ENCODE assay signal across 19 cellular contexts in the genomic region with DNA sequence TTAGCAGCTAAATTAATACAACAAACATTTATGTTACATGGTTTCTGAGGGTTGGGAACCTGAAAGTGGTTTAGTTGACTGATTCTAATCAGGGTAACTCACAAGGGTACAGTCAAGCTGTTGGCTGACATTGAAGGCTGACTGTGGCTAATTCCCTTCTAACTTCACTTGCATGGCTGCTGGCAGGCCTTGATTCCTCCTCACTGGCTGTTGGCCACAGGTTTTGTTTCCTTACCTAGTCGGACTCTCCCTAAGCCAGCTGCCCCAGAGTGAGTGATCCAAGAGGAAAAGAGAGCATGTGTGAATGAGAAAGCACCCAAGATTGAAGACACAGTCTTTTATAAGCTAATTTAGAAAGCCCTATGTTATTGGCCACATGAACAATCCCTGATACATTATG.
DNase-seq lines count a peak whose midpoint lies in the region; ATAC-seq, FAIRE-seq and TF ChIP-seq lines count a peak whose summit lies in the region.
"Had no signal": no experiment of that assay in that cellular context is flagged by ENCODE, and none has a peak within 500 bp of the region (broad histone marks: within the 10 kb centered on the region; RNA-seq: fewer than 3 reads in every experiment).

No MANE protein-coding gene starts in this region.

- no peak overlapping the region for H2AK5ac ChIP-seq in neuronal stem cell (ENCODE audit: low read depth, low read length)

- H4K8ac ChIP-seq in neuronal stem cell (ENCODE audit: low read depth, low read length): no peak overlapping the region

- H3K4me3 ChIP-seq in neuronal stem cell (ENCODE audit: low read length in 2 of 2): no peak overlapping the region
- H3K4me3 ChIP-seq: BLaER1, GM23248, HAP-1 had no signal

- H3K9me3 ChIP-seq in neuronal stem cell (replicated peaks in 1 of 2; ENCODE audit: control insufficient read depth in 2 of 2, insufficient read depth in 1 of 2, low read depth in 1 of 2, low read length in 2 of 2): no peaks in the 10 kb centered on the region
- H3K9me3 ChIP-seq: BLaER1, HAP-1 had no signal

- no peak overlapping the region for H2BK12ac ChIP-seq in neuronal stem cell (ENCODE audit: low read length)

- ATAC-seq in WTC11 (peak; percentile 55), HG03025 (IDR thresholded peaks at IDR 0.05; ENCODE audit: low FRiP score, unreplicated experiment) (no peak)

- TF ChIP-seq CTCF in D721Med (IDR thresholded peaks at IDR 0.05; ENCODE audit: insufficient read depth, missing control alignments) (no peak), WTC11 (IDR thresholded peaks at IDR 0.05) (no peak)

- no peak overlapping the region for H2BK120ac ChIP-seq in neuronal stem cell (ENCODE audit: low read depth, low read length)

- H3K27me3 Mint-ChIP-seq in WTC11 (ENCODE audit: low read depth): no peaks in the 10 kb centered on the region
- H3K27me3 Mint-ChIP-seq: CD4-positive, alpha-beta memory T cell had no signal

- H3K27ac Mint-ChIP-seq in WTC11: peak overlapping the region; percentile 81
- H3K27ac Mint-ChIP-seq: CD14-positive monocyte; CD4-positive, alpha-beta memory T cell had no signal

- H3K14ac ChIP-seq in neuronal stem cell (ENCODE audit: low read length): no peak overlapping the region

- H2BK5ac ChIP-seq in neuronal stem cell (ENCODE audit: low read length): no peak overlapping the region

- peaks cover 37% of the 10 kb centered on the region for H3K4me1 Mint-ChIP-seq in WTC11
- H3K4me1 Mint-ChIP-seq: CD14-positive monocyte; CD4-positive, alpha-beta memory T cell had no signal

- no peak overlapping the region for H3K4me3 Mint-ChIP-seq in WTC11
- H3K4me3 Mint-ChIP-seq: CD14-positive monocyte; CD4-positive, alpha-beta memory T cell had no signal

- no peaks in the 10 kb centered on the region for H3K36me3 ChIP-seq in neuronal stem cell (replicated peaks in 1 of 2; ENCODE audit: control insufficient read depth in 2 of 2, insufficient read depth in 2 of 2, low read length in 2 of 2)
- H3K36me3 ChIP-seq: BLaER1, HAP-1 had no signal

- no peak overlapping the region for H3K9ac ChIP-seq in neuronal stem cell (ENCODE audit: low read depth, low read length, poor library complexity)
- H3K9ac ChIP-seq: BLaER1, GM23248 had no signal

- peak overlapping the region; percentile 48 for H2AFZ ChIP-seq in neuronal stem cell (ENCODE audit: low read length)
- H2AFZ ChIP-seq: GM23248 had no signal

- peaks cover 4% of the 10 kb centered on the region; the same call in 1 of the 2 replicates for H3K36me3 Mint-ChIP-seq in WTC11
- H3K36me3 Mint-ChIP-seq: CD14-positive monocyte; CD4-positive, alpha-beta memory T cell had no signal

- H3K9me3 Mint-ChIP-seq in WTC11: peaks cover 8% of the 10 kb centered on the region

- DNase-seq in D721Med (ENCODE audit: insufficient read length, low spot score) (no peak), NCI-H446 (lab: John Stamatoyannopoulos, UW) (peak; percentile 67 to 90), WTC11 (ENCODE audit: low spot score) (no peak), neuronal stem cell (ENCODE audit: low spot score) (no peak), H4 (ENCODE audit: low spot score) (no peak), germinal center (ENCODE audit: low spot score) (no peak)
- DNase-seq: 8988T; Calu3; CD4-positive, alpha-beta memory T cell; DMS 273 treated with DMSO at 0.1 percent for 48 hours; DMS53; DND-41; EL; GM23248 had no signal

- H3K4me2 ChIP-seq in neuronal stem cell (ENCODE audit: insufficient read depth, low read length, poor library complexity, severe bottlenecking): no peak overlapping the region
- H3K4me2 ChIP-seq: BLaER1 had no signal

- no peak overlapping the region for H2BK15ac ChIP-seq in neuronal stem cell (ENCODE audit: low read length)

- FAIRE-seq in D721Med (lab: Jason Lieb, UNC): peak; percentile 64
- FAIRE-seq: GM12891 had no signal

- H3K18ac ChIP-seq in neuronal stem cell (ENCODE audit: low read length): no peak overlapping the region

- no peak overlapping the region for H4K91ac ChIP-seq in neuronal stem cell (ENCODE audit: low read depth, low read length, poor library complexity)

- H3K4me1 ChIP-seq in neuronal stem cell (ENCODE audit: control insufficient read depth in 2 of 2, insufficient read depth in 1 of 2, low read depth in 1 of 2, low read length in 2 of 2): no peaks in the 10 kb centered on the region
- H3K4me1 ChIP-seq: BLaER1 had no signal

- CTCF ChIA-PET in WTC11 (lab: Charles Lee): interaction anchor here (1.7 kb wide), 1 partner anchor 19 kb away, joined by 4 read pairs; no protein-coding TSS in a partner anchor

- no CpG with 5 or more reads among the region's 1 CpG for WGBS in neuronal stem cell (ENCODE audit: extremely low coverage in 2 of 2, insufficient read length in 2 of 2, insufficient replicate concordance in 1 of 2), 2 donors

- POLR2A ChIA-PET in WTC11 (lab: Charles Lee): no interaction called here

- no peaks in the 10 kb centered on the region for H3K27me3 ChIP-seq in neuronal stem cell (ENCODE audit: control insufficient read depth in 3 of 3, insufficient read depth in 3 of 3, low read depth in 1 of 3, low read length in 3 of 3)
- H3K27me3 ChIP-seq: BLaER1 had no signal

- no peaks in the 10 kb centered on the region for H3K79me1 ChIP-seq in neuronal stem cell (ENCODE audit: low read depth, low read length)

- no peak overlapping the region for H3K4ac ChIP-seq in neuronal stem cell (ENCODE audit: low read length)

- no peak overlapping the region for H3K27ac ChIP-seq in neuronal stem cell (replicated peaks; ENCODE audit: low read length)
- H3K27ac ChIP-seq: BLaER1, GM23248 had no signal

- no peak overlapping the region for H3K23ac ChIP-seq in neuronal stem cell (ENCODE audit: low read depth, low read length, poor library complexity)

TF ChIP-seq in WTC11, 78 proteins besides CTCF, POLR2A, EP300 and RAD21 (continues in another document):
- TF ChIP-seq, protein P1, sequence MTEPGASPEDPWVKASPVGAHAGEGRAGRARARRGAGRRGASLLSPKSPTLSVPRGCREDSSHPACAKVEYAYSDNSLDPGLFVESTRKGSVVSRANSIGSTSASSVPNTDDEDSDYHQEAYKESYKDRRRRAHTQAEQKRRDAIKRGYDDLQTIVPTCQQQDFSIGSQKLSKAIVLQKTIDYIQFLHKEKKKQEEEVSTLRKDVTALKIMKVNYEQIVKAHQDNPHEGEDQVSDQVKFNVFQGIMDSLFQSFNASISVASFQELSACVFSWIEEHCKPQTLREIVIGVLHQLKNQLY (CRISPR knock-in tag; IDR thresholded peaks at IDR 0.05): no peak
- no peak for TF ChIP-seq GRHL2 (CRISPR knock-in tag; IDR thresholded peaks at IDR 0.05; ENCODE audit: insufficient replicate concordance, severe bottlenecking)
- no peak for TF ChIP-seq NR1H2 (CRISPR knock-in tag; IDR thresholded peaks at IDR 0.05)
- TF ChIP-seq, protein P2, sequence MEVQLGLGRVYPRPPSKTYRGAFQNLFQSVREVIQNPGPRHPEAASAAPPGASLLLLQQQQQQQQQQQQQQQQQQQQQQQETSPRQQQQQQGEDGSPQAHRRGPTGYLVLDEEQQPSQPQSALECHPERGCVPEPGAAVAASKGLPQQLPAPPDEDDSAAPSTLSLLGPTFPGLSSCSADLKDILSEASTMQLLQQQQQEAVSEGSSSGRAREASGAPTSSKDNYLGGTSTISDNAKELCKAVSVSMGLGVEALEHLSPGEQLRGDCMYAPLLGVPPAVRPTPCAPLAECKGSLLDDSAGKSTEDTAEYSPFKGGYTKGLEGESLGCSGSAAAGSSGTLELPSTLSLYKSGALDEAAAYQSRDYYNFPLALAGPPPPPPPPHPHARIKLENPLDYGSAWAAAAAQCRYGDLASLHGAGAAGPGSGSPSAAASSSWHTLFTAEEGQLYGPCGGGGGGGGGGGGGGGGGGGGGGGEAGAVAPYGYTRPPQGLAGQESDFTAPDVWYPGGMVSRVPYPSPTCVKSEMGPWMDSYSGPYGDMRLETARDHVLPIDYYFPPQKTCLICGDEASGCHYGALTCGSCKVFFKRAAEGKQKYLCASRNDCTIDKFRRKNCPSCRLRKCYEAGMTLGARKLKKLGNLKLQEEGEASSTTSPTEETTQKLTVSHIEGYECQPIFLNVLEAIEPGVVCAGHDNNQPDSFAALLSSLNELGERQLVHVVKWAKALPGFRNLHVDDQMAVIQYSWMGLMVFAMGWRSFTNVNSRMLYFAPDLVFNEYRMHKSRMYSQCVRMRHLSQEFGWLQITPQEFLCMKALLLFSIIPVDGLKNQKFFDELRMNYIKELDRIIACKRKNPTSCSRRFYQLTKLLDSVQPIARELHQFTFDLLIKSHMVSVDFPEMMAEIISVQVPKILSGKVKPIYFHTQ (CRISPR knock-in tag; IDR thresholded peaks at IDR 0.05): no peak
- TF ChIP-seq, protein P3, sequence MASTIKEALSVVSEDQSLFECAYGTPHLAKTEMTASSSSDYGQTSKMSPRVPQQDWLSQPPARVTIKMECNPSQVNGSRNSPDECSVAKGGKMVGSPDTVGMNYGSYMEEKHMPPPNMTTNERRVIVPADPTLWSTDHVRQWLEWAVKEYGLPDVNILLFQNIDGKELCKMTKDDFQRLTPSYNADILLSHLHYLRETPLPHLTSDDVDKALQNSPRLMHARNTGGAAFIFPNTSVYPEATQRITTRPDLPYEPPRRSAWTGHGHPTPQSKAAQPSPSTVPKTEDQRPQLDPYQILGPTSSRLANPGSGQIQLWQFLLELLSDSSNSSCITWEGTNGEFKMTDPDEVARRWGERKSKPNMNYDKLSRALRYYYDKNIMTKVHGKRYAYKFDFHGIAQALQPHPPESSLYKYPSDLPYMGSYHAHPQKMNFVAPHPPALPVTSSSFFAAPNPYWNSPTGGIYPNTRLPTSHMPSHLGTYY (CRISPR knock-in tag; IDR thresholded peaks at IDR 0.05): no peak
- TF ChIP-seq, protein P4, sequence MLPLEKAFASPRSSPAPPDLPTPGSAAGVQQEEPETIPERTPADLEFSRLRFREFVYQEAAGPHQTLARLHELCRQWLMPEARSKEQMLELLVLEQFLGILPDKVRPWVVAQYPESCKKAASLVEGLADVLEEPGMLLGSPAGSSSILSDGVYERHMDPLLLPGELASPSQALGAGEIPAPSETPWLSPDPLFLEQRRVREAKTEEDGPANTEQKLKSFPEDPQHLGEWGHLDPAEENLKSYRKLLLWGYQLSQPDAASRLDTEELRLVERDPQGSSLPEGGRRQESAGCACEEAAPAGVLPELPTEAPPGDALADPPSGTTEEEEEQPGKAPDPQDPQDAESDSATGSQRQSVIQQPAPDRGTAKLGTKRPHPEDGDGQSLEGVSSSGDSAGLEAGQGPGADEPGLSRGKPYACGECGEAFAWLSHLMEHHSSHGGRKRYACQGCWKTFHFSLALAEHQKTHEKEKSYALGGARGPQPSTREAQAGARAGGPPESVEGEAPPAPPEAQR (CRISPR knock-in tag; IDR thresholded peaks at IDR 0.05): no peak

Comparison
In these comparisons a context has a peak if more than half of its experiments do, and no peak if none do; other contexts are left out.
1. DNase-seq: peak in NCI-H446 (2 of 2); none in D721Med (single experiment), WTC11 (single experiment), neuronal stem cell (single experiment), H4 (single experiment) and germinal center (single experiment).